In the genomic region with DNA sequence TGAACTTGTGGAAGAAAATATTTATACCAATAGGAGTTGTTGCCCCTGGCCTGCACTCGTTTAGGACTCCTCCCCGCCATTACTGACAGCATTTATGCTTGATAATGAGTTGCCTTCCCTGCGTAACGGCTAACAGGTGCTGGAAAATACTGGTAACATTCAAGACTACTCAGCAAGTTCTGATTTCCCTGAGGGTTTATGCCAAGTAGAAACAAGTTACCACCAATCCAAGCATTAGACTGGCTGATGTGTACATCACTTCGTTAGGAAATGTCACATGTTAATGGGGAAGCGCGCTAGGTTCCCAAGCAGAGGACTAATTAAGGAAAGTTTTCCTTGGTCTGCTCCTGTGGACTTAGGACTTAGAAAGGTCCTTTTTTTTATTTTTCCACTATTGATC, we compare ENCODE assay signal across 26 cellular contexts.
"Had no signal": no experiment of that assay in that cellular context is flagged by ENCODE, and none has a peak within 500 bp of the region (broad histone marks: within the 10 kb centered on the region; RNA-seq: fewer than 3 reads in every experiment).

No MANE protein-coding gene starts in this region.

- FAIRE-seq: HepG2, RCC 7860 had no signal

- H3K36me3 ChIP-seq: MG63, SJSA1 had no signal

- H3K27ac ChIP-seq: SJSA1, SK-N-MC had no signal

- H3K9me3 ChIP-seq: MG63, SJSA1 had no signal

- H3K4me3 ChIP-seq: MG63, SJSA1, SK-N-MC had no signal

- DNase-seq: IMR-90, Karpas-422, KG1, MG63, NCI-H1048, NCI-H1105, NCI-H1417, NCI-H1436 treated with DMSO at 0.1 percent for 48 hours, NCI-H1694, NCI-H2029, NCI-H2081 treated with DMSO at 0.1 percent for 48 hours, NCI-H2171, NCI-H226, NCI-H446, NCI-H510A, NCI-H524 treated with DMSO at 0.1 percent for 48 hours, NCI-H69, NCI-H774, Right ventricle myocardium superior, RPMI8226, SIG-M5, SW 1271 had no signal

- H3K27me3 ChIP-seq: MG63, SJSA1 had no signal
